In the genomic region with DNA sequence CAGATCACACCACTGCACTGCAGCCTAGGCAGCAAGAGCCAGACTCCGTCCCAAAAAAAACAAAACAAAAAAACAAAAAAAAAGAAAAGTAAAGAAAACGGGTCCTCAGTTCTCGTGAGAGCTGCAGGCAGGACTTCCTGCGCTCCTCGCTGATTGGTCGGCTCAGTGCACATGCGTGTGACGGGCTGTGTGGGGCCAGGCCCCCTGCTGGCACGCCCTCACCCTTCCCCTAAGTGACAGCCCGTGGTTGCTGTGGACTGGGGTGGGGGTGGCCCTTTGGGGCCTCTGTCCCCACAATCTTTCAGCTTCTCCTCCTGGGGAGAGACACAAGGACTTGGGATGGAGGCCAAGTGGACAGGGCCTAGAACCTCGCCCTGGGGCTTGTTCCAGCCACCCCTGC, we compare ENCODE assay signal across 33 cellular contexts. TPM values are rescaled to one million over a fixed set of nuclear protein-coding genes. Genes with fewer than 3 reads are reported as not detected.
"Had no signal": no experiment of that assay in that cellular context is flagged by ENCODE, and none has a peak within 500 bp of the region (broad histone marks: within the 10 kb centered on the region; RNA-seq: fewer than 3 reads in every experiment).

A gene (minus strand): TSS at position 139 of the 400 bp plus-strand sequence. CDS start 1,141 bp downstream, outside the sequence.

- H3K27me3 Mint-ChIP-seq: effector memory CD8-positive, alpha-beta T cell had no signal

- H3K4me3 ChIP-seq: colonic mucosa, esophagus squamous epithelium, gastrocnemius medialis, heart right ventricle, left lung, lower lobe of right lung, mucosa of descending colon had no signal

- H3K4me3 Mint-ChIP-seq: dendritic cell treated with granulocyte-macrophage colony-stimulating factor and Interleukin-4, amounts not matched to agents 40 ng/mL and 50 ng/mL, for 4 days; effector memory CD8-positive, alpha-beta T cell; endodermal cell; mesothelial cell of epicardium had no signal

- FAIRE-seq: endometrium, islet of Langerhans, keratinocyte had no signal

- H3K36me3 ChIP-seq: colonic mucosa, esophagus squamous epithelium, gastrocnemius medialis, heart right ventricle, left lung, lower lobe of right lung had no signal

- DNase-seq: colonic mucosa; cortex of kidney; effector CD8-positive, alpha-beta T cell; effector memory CD8-positive, alpha-beta T cell; endodermal cell; erythroblast; esophagus squamous epithelium; foreskin fibroblast; foreskin melanocyte; gastrocnemius medialis; glutamatergic neuron; head of caudate nucleus; heart right ventricle; hippocampal formation; left cardiac atrium; left ventricle myocardium superior; lower lobe of right lung; mesenchymal stem cell; mucosa of descending colon had no signal

- H3K27ac ChIP-seq: colonic mucosa, epithelial cell of prostate, esophagus squamous epithelium, gastrocnemius medialis, heart right ventricle, left lung, lower lobe of right lung had no signal

- H3K4me1 ChIP-seq: colonic mucosa, esophagus squamous epithelium, gastrocnemius medialis, heart right ventricle, left lung, lower lobe of right lung had no signal

- H3K9me3 Mint-ChIP-seq: dendritic cell treated with granulocyte-macrophage colony-stimulating factor and Interleukin-4, amounts not matched to agents 40 ng/mL and 50 ng/mL, for 4 days; effector memory CD8-positive, alpha-beta T cell had no signal

- H3K4me1 Mint-ChIP-seq: mesothelial cell of epicardium had no signal

- H3K27ac Mint-ChIP-seq: dendritic cell treated with granulocyte-macrophage colony-stimulating factor and Interleukin-4, amounts not matched to agents 40 ng/mL and 50 ng/mL, for 4 days; effector memory CD8-positive, alpha-beta T cell; endodermal cell; mesothelial cell of epicardium had no signal

- H3K27me3 ChIP-seq: colonic mucosa, esophagus squamous epithelium, gastrocnemius medialis, heart right ventricle, left lung had no signal

- H3K36me3 Mint-ChIP-seq: mesothelial cell of epicardium had no signal

- H3K9me3 ChIP-seq: colonic mucosa, esophagus squamous epithelium, gastrocnemius medialis, heart right ventricle, left lung, lower lobe of right lung, mucosa of descending colon had no signal

- ATAC-seq: effector memory CD8-positive, alpha-beta T cell; esophagus mucosa; gastrocnemius medialis; heart right ventricle; left cardiac atrium; left lung; left ventricle myocardium superior; lower lobe of right lung; mucosa of descending colon had no signal

RNA-seq across cellular contexts. Expression of the gene that starts here (rescaled TPM):
- total RNA-seq: colonic mucosa, dermis microvascular lymphatic vessel endothelial cell, endodermal cell, esophagus mucosa, esophagus squamous epithelium, gastrocnemius medialis, glomerular endothelial cell, heart right ventricle, kidney epithelial cell, left cardiac atrium, left ventricle myocardium superior, lower leg skin, lung microvascular endothelial cell, mesenteric fat pad, mesothelial cell of epicardium, mucosa of descending colon had no signal
- polyA plus RNA-seq: heart right ventricle, keratinocyte had no signal
